Comparison of ENCODE assay signal across 14 cellular contexts in genomic region chr11:20421902-20422301, GRCh38.
"Had no signal": no experiment of that assay in that cellular context is flagged by ENCODE, and none has a peak within 500 bp of the region (broad histone marks: within the 10 kb centered on the region; RNA-seq: fewer than 3 reads in every experiment).

No MANE protein-coding gene starts in this region.

- H3K4me3 Mint-ChIP-seq: activated naive CD4-positive, alpha-beta T cell treated with anti-CD3 and anti-CD28 coated beads, Interleukin-2, amount 10 ng/mL, durations not matched to agents 7 days and 5 days; dendritic cell treated with granulocyte-macrophage colony-stimulating factor and Interleukin-4, amounts not matched to agents 40 ng/mL and 50 ng/mL, for 4 days; nephron progenitor cell had no signal

- H3K27me3 Mint-ChIP-seq: activated naive CD4-positive, alpha-beta T cell treated with anti-CD3 and anti-CD28 coated beads, Interleukin-2, amount 10 ng/mL, durations not matched to agents 7 days and 5 days; dendritic cell treated with granulocyte-macrophage colony-stimulating factor and Interleukin-4, amounts not matched to agents 40 ng/mL and 50 ng/mL, for 4 days had no signal

- ATAC-seq: gastroesophageal sphincter, heart left ventricle had no signal

- H3K4me1 Mint-ChIP-seq: nephron progenitor cell had no signal

- H3K9me3 Mint-ChIP-seq: activated naive CD4-positive, alpha-beta T cell treated with anti-CD3 and anti-CD28 coated beads, Interleukin-2, amount 10 ng/mL, durations not matched to agents 7 days and 5 days; dendritic cell treated with granulocyte-macrophage colony-stimulating factor and Interleukin-4, amounts not matched to agents 40 ng/mL and 50 ng/mL, for 4 days; nephron progenitor cell had no signal

- DNase-seq: activated naive CD4-positive, alpha-beta T cell treated with anti-CD3 and anti-CD28 coated beads, Interleukin-2, amount 10 ng/mL, durations not matched to agents 7 days and 5 days; amniotic stem cell; effector CD8-positive, alpha-beta T cell; heart left ventricle; left ventricle myocardium inferior; mammary epithelial cell; nephron progenitor cell; nucleus accumbens; sigmoid colon; stimulated activated CD4-positive, alpha-beta T cell treated with anti-CD3 and anti-CD28 coated beads, Interleukin-4, amount 100 ng/mL, for 4 hours; stimulated activated naive CD4-positive, alpha-beta T cell; uterus had no signal

- H3K27ac Mint-ChIP-seq: activated naive CD4-positive, alpha-beta T cell treated with anti-CD3 and anti-CD28 coated beads, Interleukin-2, amount 10 ng/mL, durations not matched to agents 7 days and 5 days; dendritic cell treated with granulocyte-macrophage colony-stimulating factor and Interleukin-4, amounts not matched to agents 40 ng/mL and 50 ng/mL, for 4 days; nephron progenitor cell had no signal
